8 cellular contexts compared by ENCODE assay signal in the genomic region with DNA sequence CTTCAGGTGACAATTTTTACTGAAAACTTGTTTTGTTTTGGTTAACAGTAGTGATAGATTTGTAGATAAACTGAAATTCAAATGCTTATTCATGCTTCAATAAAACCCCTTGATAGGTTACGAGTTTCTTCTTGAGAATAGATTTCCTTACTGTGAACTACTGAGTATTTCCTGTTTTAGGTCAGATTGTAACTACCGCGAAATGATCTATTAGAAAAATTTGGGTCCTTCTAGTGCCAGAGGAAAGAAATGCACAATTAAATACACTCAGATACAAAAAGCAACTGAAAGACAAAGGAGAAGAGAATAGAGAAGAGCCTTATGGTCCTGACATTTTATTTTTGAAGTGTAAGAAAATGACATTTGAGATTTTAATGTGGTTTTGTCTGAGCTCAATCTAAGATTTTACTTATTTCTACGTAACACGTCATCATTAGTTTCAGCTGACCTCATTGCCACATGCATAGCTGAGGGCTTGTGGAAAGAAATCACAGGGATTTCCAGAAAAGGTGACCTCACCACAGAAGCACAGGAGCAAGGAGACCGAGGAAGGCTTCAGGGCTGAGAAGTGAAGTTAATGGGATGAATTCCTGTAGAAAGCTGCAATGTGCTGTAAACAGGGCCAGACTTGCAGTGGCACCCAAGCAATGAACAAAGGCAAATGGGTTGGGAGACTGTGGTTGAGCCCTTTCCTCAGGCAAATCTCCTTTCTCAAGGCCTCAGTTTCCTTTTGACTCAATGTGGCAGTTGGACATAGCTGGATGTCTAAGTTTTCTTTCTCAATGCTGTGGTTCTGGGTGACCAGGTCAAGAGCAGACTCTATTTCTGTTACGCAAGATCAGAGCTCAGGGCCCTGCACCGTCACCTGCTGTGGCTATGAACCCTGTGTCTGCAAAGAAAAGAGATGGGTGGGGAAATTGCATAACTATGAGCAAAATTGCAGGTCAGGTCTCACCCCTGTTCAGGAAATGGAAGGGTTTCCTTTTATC.
A peak's percentile ranks its signal among the peaks of the same experiment; 100 is the strongest.
DNase-seq lines count a peak whose midpoint lies in the region; ATAC-seq, FAIRE-seq and TF ChIP-seq lines count a peak whose summit lies in the region.

No MANE protein-coding gene starts in this region.

- no peak overlapping the region for H3K9ac ChIP-seq in OCI-LY1 (ENCODE audit: low read length)
- no peak overlapping the region for H3K9ac ChIP-seq in H1 (replicated peaks in 1 of 4; ENCODE audit: extremely low read depth in 1 of 4, low read depth in 3 of 4, low read length in 3 of 4)
- H3K9ac ChIP-seq in smooth muscle cell (ENCODE audit: low read depth) = peak overlapping the region; percentile 80

- WGBS in H1 (ENCODE audit: extremely low coverage in 1 of 2, insufficient coverage in 1 of 2, insufficient read length in 1 of 2, insufficient replicate concordance in 2 of 2, low coverage in 1 of 2, low lambda C conversion rate in 2 of 2, missing lambda C conversion rate in 1 of 2), 2 experiments = 95% methylated on average over 8 of the region's 8 CpGs; no CpG with 5 or more reads in 1 of the 2 experiments
- WGBS in smooth muscle cell (ENCODE audit: low lambda C conversion rate) = 56% methylated on average over 8 of the region's 8 CpGs

- TF ChIP-seq CTCF in OCI-LY1 (IDR thresholded peaks at IDR 0.05; ENCODE audit: low read length) (no peak), H1 (IDR thresholded peaks at IDR 0.05; ENCODE audit: control extremely low read depth in 1 of 3, insufficient read depth in 1 of 3, low read depth in 1 of 3, low read length in 3 of 3) (no peak), smooth muscle cell (IDR thresholded peaks at IDR 0.05; ENCODE audit: borderline replicate concordance, insufficient read depth, poor library complexity, severe bottlenecking) (no peak)

- H3F3A ChIP-seq in OCI-LY1 (ENCODE audit: insufficient read depth, low read length) (no peaks in the 10 kb centered on the region), smooth muscle cell (ENCODE audit: low read depth) (no peaks in the 10 kb centered on the region)

- no peak for FAIRE-seq in H1 (lab: Jason Lieb, UNC)
- no peak for FAIRE-seq in GM12892 (lab: Jason Lieb, UNC)

- H2BK15ac ChIP-seq in H1 (ENCODE audit: low read length) = no peak overlapping the region

- H2BK120ac ChIP-seq in H1 (replicated peaks; ENCODE audit: low read depth, low read length) = no peak overlapping the region

- H3K4me1 ChIP-seq in OCI-LY1 (ENCODE audit: insufficient read depth, low read length, severe bottlenecking) (peaks cover 10% of the 10 kb centered on the region), H1 (replicated peaks in 1 of 4; ENCODE audit: control insufficient read depth in 3 of 4, insufficient read depth in 4 of 4, low read length in 3 of 4) (no peaks in the 10 kb centered on the region), smooth muscle cell (ENCODE audit: low read depth) (peaks cover 19% of the 10 kb centered on the region)

- H3K14ac ChIP-seq in H1 (ENCODE audit: insufficient read length) = no peak overlapping the region

- H3K56ac ChIP-seq in H1 (replicated peaks; ENCODE audit: insufficient read length, low read depth, low read length) = no peak overlapping the region

- H3K18ac ChIP-seq in H1 (ENCODE audit: extremely low read depth, low read length) = no peak overlapping the region

- no peak overlapping the region for H2AK5ac ChIP-seq in H1 (ENCODE audit: low read depth, low read length)

- no peak overlapping the region for H3K4me2 ChIP-seq in OCI-LY1 (ENCODE audit: low read length)
- no peak overlapping the region for H3K4me2 ChIP-seq in H1 (ENCODE audit: insufficient read depth in 1 of 2, low read depth in 2 of 2, low read length in 2 of 2)
- peak overlapping the region; percentile 11 for H3K4me2 ChIP-seq in smooth muscle cell

- H2AFZ ChIP-seq in OCI-LY1 (ENCODE audit: low read length) (peak overlapping the region; percentile 58), H1 (ENCODE audit: low read length) (peak overlapping the region; percentile 42; the same call in 1 of the 2 replicates), smooth muscle cell (ENCODE audit: low read depth) (no peak overlapping the region)

- H3K27me3 ChIP-seq in OCI-LY1 (ENCODE audit: insufficient read depth, low read length) (no peaks in the 10 kb centered on the region), H1 (replicated peaks in 1 of 4; ENCODE audit: control insufficient read depth in 3 of 4, extremely low read depth in 1 of 4, insufficient read depth in 3 of 4, low read length in 3 of 4) (no peaks in the 10 kb centered on the region), smooth muscle cell (ENCODE audit: low read depth) (no peaks in the 10 kb centered on the region)

- no peaks in the 10 kb centered on the region for H4K20me1 ChIP-seq in OCI-LY1 (ENCODE audit: insufficient read depth, low read length)
- no peaks in the 10 kb centered on the region for H4K20me1 ChIP-seq in H1 (replicated peaks in 1 of 2; ENCODE audit: control insufficient read depth in 1 of 2, insufficient read depth in 2 of 2, low read length in 2 of 2)
- no peaks in the 10 kb centered on the region for H4K20me1 ChIP-seq in smooth muscle cell (ENCODE audit: low read depth)

- no peak overlapping the region for H2BK5ac ChIP-seq in H1 (ENCODE audit: low read depth, low read length)

- H4K91ac ChIP-seq in H1 (replicated peaks; ENCODE audit: insufficient read length, low read length) = no peak overlapping the region

- ATAC-seq in GM18907 (IDR thresholded peaks at IDR 0.05; ENCODE audit: unreplicated experiment) = peak; percentile 99
- ATAC-seq in HG02870 (IDR thresholded peaks at IDR 0.05; ENCODE audit: unreplicated experiment) = peak; percentile 97
- no peak for ATAC-seq in GM19324 (IDR thresholded peaks at IDR 0.05; ENCODE audit: low FRiP score, unreplicated experiment)
- ATAC-seq in SK-N-SH treated with all-trans-retinoic acid at 6 μM for 48 hours = no peak

- TF ChIP-seq EP300 in H1 (IDR thresholded peaks at IDR 0.05; ENCODE audit: borderline replicate concordance in 1 of 2, low read depth in 2 of 2, low read length in 2 of 2) = no peak

- H3K4ac ChIP-seq in H1 (replicated peaks; ENCODE audit: insufficient read length, low read depth, low read length) = no peak overlapping the region

- CTCF ChIA-PET in H1 (lab: Charles Lee; ENCODE audit: partially characterized antibody) = interaction anchor here (0.9 to 1.3 kb wide), 4 partner anchors 24 to 936 kb away, joined by 3 read pairs; no protein-coding TSS in a partner anchor

- H3K36me3 ChIP-seq in OCI-LY1 (ENCODE audit: insufficient read depth, low read length) (no peaks in the 10 kb centered on the region), H1 (ENCODE audit: control insufficient read depth in 2 of 4, insufficient read depth in 4 of 4, low read length in 3 of 4) (no peaks in the 10 kb centered on the region), smooth muscle cell (ENCODE audit: low read depth) (no peaks in the 10 kb centered on the region)

- no peaks in the 10 kb centered on the region for H3K23me2 ChIP-seq in H1 (ENCODE audit: low read depth, low read length)

- TF ChIP-seq POLR2A in H1 (IDR thresholded peaks at IDR 0.05; ENCODE audit: control extremely low read depth in 1 of 2, low read depth in 2 of 2, low read length in 2 of 2) = no peak
- TF ChIP-seq POLR2A in GM12892 (IDR thresholded peaks at IDR 0.05; ENCODE audit: low read depth, low read length) = no peak

- H3K27ac ChIP-seq in OCI-LY1 (ENCODE audit: low read depth, low read length, poor library complexity, severe bottlenecking) = no peak overlapping the region
- H3K27ac ChIP-seq in H1 (ENCODE audit: low read depth, low read length) = no peak overlapping the region
- H3K27ac ChIP-seq in smooth muscle cell (ENCODE audit: low read depth) = peak overlapping the region; percentile 96

- no peak overlapping the region for H2BK20ac ChIP-seq in H1 (ENCODE audit: low read length)

- H3K79me2 ChIP-seq in OCI-LY1 (ENCODE audit: insufficient read depth, low read length) (no peaks in the 10 kb centered on the region), H1 (ENCODE audit: control insufficient read depth in 1 of 2, insufficient read depth in 2 of 2, low read length in 2 of 2) (no peaks in the 10 kb centered on the region), smooth muscle cell (ENCODE audit: low read depth) (no peaks in the 10 kb centered on the region)

- H4K8ac ChIP-seq in H1 (ENCODE audit: extremely low read depth, insufficient read depth, low read length) = no peak overlapping the region

- DNase-seq in H1 (ENCODE audit: low read depth in 1 of 2, low spot score in 2 of 2) (no peak), smooth muscle cell (lab: John Stamatoyannopoulos, UW; ENCODE audit: unreplicated experiment) (no peak), GM12892 (ENCODE audit: insufficient read length) (no peak)

- no peaks in the 10 kb centered on the region for H3K9me3 ChIP-seq in OCI-LY1 (ENCODE audit: low read length)
- no peaks in the 10 kb centered on the region for H3K9me3 ChIP-seq in H1 (ENCODE audit: insufficient read depth in 2 of 2, low read depth in 1 of 2, low read length in 1 of 2)
- H3K9me3 ChIP-seq in smooth muscle cell (replicated peaks; ENCODE audit: low read depth) = no peaks in the 10 kb centered on the region

- no peak overlapping the region for H2BK12ac ChIP-seq in H1 (ENCODE audit: low read depth, low read length)

- no peaks in the 10 kb centered on the region for H3K79me1 ChIP-seq in H1 (ENCODE audit: low read depth, low read length)

- TF ChIP-seq RAD21 in H1 (IDR thresholded peaks at IDR 0.05 in 1 of 2, conservative IDR thresholded peaks at IDR 0.05 in 1 of 2; ENCODE audit: low read depth in 2 of 2, low read length in 2 of 2) = no peak

- H3K4me3 ChIP-seq in OCI-LY1 (ENCODE audit: low read depth, low read length, poor library complexity, severe bottlenecking) (no peak overlapping the region), H1 (ENCODE audit: extremely low read depth in 1 of 4, insufficient read depth in 2 of 4, low read depth in 3 of 4, low read length in 4 of 4) (no peak overlapping the region), smooth muscle cell (no peak overlapping the region)

- H3K9me2 ChIP-seq in OCI-LY1 (ENCODE audit: low read depth, low read length) = no peaks in the 10 kb centered on the region

- no peak overlapping the region for H3K23ac ChIP-seq in H1 (ENCODE audit: insufficient read length)

- no peak overlapping the region for H4K5ac ChIP-seq in H1 (ENCODE audit: insufficient read length, low read depth, low read length)

- POLR2A ChIA-PET in H1 (lab: Charles Lee; ENCODE audit: partially characterized antibody) = interaction anchor here (1.0 to 1.3 kb wide), 2 partner anchors 254 to 255 kb away, joined by 3 read pairs; no protein-coding TSS in a partner anchor

TF ChIP-seq in H1, 55 proteins besides CTCF, POLR2A, EP300 and RAD21:
- TF ChIP-seq PHF8 (conservative IDR thresholded peaks at IDR 0.05; ENCODE audit: low read depth, low read length) (no peak), YY1 (IDR thresholded peaks at IDR 0.05; ENCODE audit: low read depth, low read length) (no peak)

TF ChIP-seq in SK-N-SH treated with all-trans-retinoic acid at 6 μM for 48 hours, 23 proteins besides CTCF, POLR2A, EP300 and RAD21 (continues in another document):
- TF ChIP-seq ISL1 (CRISPR knock-in tag; IDR thresholded peaks at IDR 0.05) (no peak), ZFP3 (CRISPR knock-in tag; IDR thresholded peaks at IDR 0.05) (no peak)

Comparison
In these comparisons a context has a peak if more than half of its experiments do, and no peak if none do; other contexts are left out.
1. ATAC-seq: peak in GM18907 (single experiment) and HG02870 (single experiment); none in GM19324 (single experiment) and SK-N-SH treated with all-trans-retinoic acid at 6 μM for 48 hours (single experiment).